In genomic region chr3:12557472-12558105, GRCh38 we compare ENCODE assay signal across 8 cellular contexts. TPM values are rescaled to one million over a fixed set of nuclear protein-coding genes. Genes with fewer than 3 reads are reported as not detected.
DNase-seq lines count a peak whose midpoint lies in the region; ATAC-seq, FAIRE-seq and TF ChIP-seq lines count a peak whose summit lies in the region.

No MANE protein-coding gene starts in this region.

- H3K9ac ChIP-seq in HUES6 (ENCODE audit: low read length) (peak overlapping the region; percentile 91), keratinocyte (ENCODE audit: control insufficient read depth, extremely low read depth, insufficient read depth, low read length) (peak overlapping the region; percentile 94)

- no peak for FAIRE-seq in keratinocyte (lab: Jason Lieb, UNC)

- H3K4me1 ChIP-seq in HUES6 (ENCODE audit: control insufficient read depth, insufficient read depth, low read length) (peaks cover 34% of the 10 kb centered on the region), keratinocyte (ENCODE audit: control insufficient read depth, extremely low read depth, insufficient read depth, low read length) (peaks cover 19% of the 10 kb centered on the region)

- H3K9me3 ChIP-seq in HUES6 (ENCODE audit: control insufficient read depth, insufficient read depth, low read depth, low read length) (no peaks in the 10 kb centered on the region), keratinocyte (ENCODE audit: control insufficient read depth, low read depth, low read length) (no peaks in the 10 kb centered on the region)

- DNase-seq in keratinocyte (ENCODE audit: low read depth, low spot score) (no peak), superior temporal gyrus (ENCODE audit: extremely low spot score) (peak; percentile 60), hippocampal formation (lab: John Stamatoyannopoulos, UW) (no peak)

- H3K27ac ChIP-seq in C4-2B = peak overlapping the region; percentile 92
- peak overlapping the region; percentile 82 for H3K27ac ChIP-seq in HUES6 (ENCODE audit: low read depth, low read length)
- H3K27ac ChIP-seq in adipose tissue (ENCODE audit: low read depth, low read length) = peak overlapping the region; percentile 93
- peak overlapping the region; percentile 87 for H3K27ac ChIP-seq in keratinocyte (ENCODE audit: control insufficient read depth, insufficient read depth, low read length)

- no peaks in the 10 kb centered on the region for H3K9me1 ChIP-seq in keratinocyte (ENCODE audit: control insufficient read depth, extremely low read depth, insufficient read depth, low read length)

- H3K36me3 ChIP-seq in HUES6 (ENCODE audit: control insufficient read depth, insufficient read depth, low read length) (no peaks in the 10 kb centered on the region), keratinocyte (ENCODE audit: control insufficient read depth in 2 of 2, extremely low read depth in 1 of 2, insufficient read depth in 2 of 2, low read length in 2 of 2) (no peaks in the 10 kb centered on the region)

- TF ChIP-seq CTCF in C4-2B (conservative IDR thresholded peaks at IDR 0.05) (0 out of 2 replicates have a peak, but pooled peaks have one; percentile 4), keratinocyte (optimal IDR thresholded peaks at IDR 0.05 in 1 of 3, IDR thresholded peaks at IDR 0.05 in 1 of 3, conservative IDR thresholded peaks at IDR 0.05 in 1 of 3; ENCODE audit: extremely low read depth in 1 of 3, insufficient read depth in 2 of 3, low read length in 3 of 3) (no peak)

- peaks cover 57% of the 10 kb centered on the region for H3K79me2 ChIP-seq in keratinocyte (ENCODE audit: control insufficient read depth, insufficient read depth, low read length)

- H4K20me1 ChIP-seq in keratinocyte (ENCODE audit: control insufficient read depth, extremely low read depth, insufficient read depth, low read length) = peaks cover 4% of the 10 kb centered on the region

- peak overlapping the region; percentile 88 for H3K4me2 ChIP-seq in keratinocyte (ENCODE audit: control insufficient read depth, extremely low read depth, insufficient read depth, low read depth, low read length)

- ATAC-seq in GM18873 (IDR thresholded peaks at IDR 0.05; ENCODE audit: low FRiP score, unreplicated experiment) (no peak), HG03196 (IDR thresholded peaks at IDR 0.05; ENCODE audit: unreplicated experiment) (no peak)

- peak overlapping the region; percentile 85 for H2AFZ ChIP-seq in keratinocyte (ENCODE audit: control insufficient read depth, low read length)

- H3K4me3 ChIP-seq in HUES6 (ENCODE audit: low read depth, low read length) = peak overlapping the region; percentile 81
- peak overlapping the region; percentile 80 to 91 (median 90) for H3K4me3 ChIP-seq in keratinocyte (ENCODE audit: control insufficient read depth in 2 of 3, extremely low read depth in 1 of 3, insufficient read depth in 2 of 3, low read depth in 1 of 3, low read length in 3 of 3)

- WGBS in adipose tissue, 3 donors = 1 to 2% (median 1%) methylated on average over 18 of the region's 18 CpGs

- dilution Hi-C loops in keratinocyte (cut with MboI; ENCODE audit: extremely low pct_ligation_motif_present, low sequenced_read_pairs) = no loop called here

- H3K27me3 ChIP-seq in HUES6 (ENCODE audit: control insufficient read depth, insufficient read depth, low read length) = no peaks in the 10 kb centered on the region
- no peaks in the 10 kb centered on the region for H3K27me3 ChIP-seq in keratinocyte (ENCODE audit: control insufficient read depth, extremely low read depth, insufficient read depth, low read length)

RNA-seq across cellular contexts. Expression of gene MKRN2, which starts 0.7 kb away (rescaled TPM):
- polyA plus RNA-seq in adipose tissue (10 to 100 TPM; 16.0 to 18.1 (median 17.9) TPM), keratinocyte (31.8 to 35.1 TPM (median 34.3 TPM) in 3 replicates)
- polyA plus RNA-seq in keratinocyte (2011; ENCODE audit: low read depth) = 7.8 TPM
- 27.2 and 28.7 TPM in 2 replicates for polyA plus RNA-seq in keratinocyte (2011; cell fraction: cytosol; rRNA removed)
- 31.4 and 33.1 TPM in 2 replicates for polyA plus RNA-seq in keratinocyte (2011; cell fraction: nucleus; rRNA removed)
- polyA plus RNA-seq in keratinocyte (2012; ENCODE audit: low replicate concordance) = 17.6 and 23.9 TPM in 2 replicates
- 21.2 to 35.0 TPM (median 34.6 TPM) in 3 replicates for polyA minus RNA-seq in keratinocyte
- 22.6 TPM for polyA minus RNA-seq in keratinocyte (2011; cell fraction: cytosol; rRNA and poly(A)+ RNA removed)
- 15.1 and 24.7 TPM in 2 replicates for polyA minus RNA-seq in keratinocyte (2011; cell fraction: nucleus; rRNA and poly(A)+ RNA removed)

RNA-seq across cellular contexts. Expression of gene MKRN2OS, which starts 12.3 kb away (rescaled TPM):
- polyA plus RNA-seq in adipose tissue (1 to 10 TPM in 1 of 3 donors, under 1 TPM in 1, not detected in 1; 0.10 to 7.2 TPM), keratinocyte (4.0 to 6.5 TPM (median 4.4 TPM) in 3 replicates)
- 1.6 TPM for polyA plus RNA-seq in keratinocyte (2011; ENCODE audit: low read depth)
- 4.1 and 4.3 TPM in 2 replicates for polyA plus RNA-seq in keratinocyte (2011; cell fraction: cytosol; rRNA removed)
- polyA plus RNA-seq in keratinocyte (2011; cell fraction: nucleus; rRNA removed) = 1.6 and 2.3 TPM in 2 replicates
- polyA plus RNA-seq in keratinocyte (2012; ENCODE audit: low replicate concordance) = 3.8 and 4.3 TPM in 2 replicates
- polyA minus RNA-seq in keratinocyte = 0.49 to 3.9 TPM (median 1.7 TPM) in 3 replicates
- polyA minus RNA-seq in keratinocyte (2011; cell fraction: cytosol; rRNA and poly(A)+ RNA removed) = not detected
- polyA minus RNA-seq in keratinocyte (2011; cell fraction: nucleus; rRNA and poly(A)+ RNA removed) = 0.62 TPM in 1 of 2 replicates, not detected in the other
